In genomic region chr20:32116079-32116521, GRCh38 we compare ENCODE assay signal across 17 cellular contexts. TPM values are rescaled to one million over a fixed set of nuclear protein-coding genes. Genes with fewer than 3 reads are reported as not detected.
DNase-seq lines count a peak whose midpoint lies in the region; ATAC-seq and TF ChIP-seq lines count a peak whose summit lies in the region.
"Had no signal": no experiment of that assay in that cellular context is flagged by ENCODE, and none has a peak within 500 bp of the region (broad histone marks: within the 10 kb centered on the region; RNA-seq: fewer than 3 reads in every experiment).

No MANE protein-coding gene starts in this region.

- DNase-seq in activated CD8-positive, alpha-beta T cell treated with anti-CD3 and anti-CD28 coated beads for 36 hours: no peak
- no peak for DNase-seq in activated CD8-positive, alpha-beta T cell treated with anti-CD3 and anti-CD28 coated beads, Interleukin-2, amount 10 ng/mL, durations not matched to agents 7 days and 5 days
- DNase-seq in NCI-H524 treated with DMSO at 0.1 percent for 48 hours (lab: John Stamatoyannopoulos, UW): peak; percentile 91
- DNase-seq in fibroblast of peridontal ligament (ENCODE audit: extremely low read depth): peak; percentile 27
- no peak for DNase-seq in type B pancreatic cell (ENCODE audit: extremely low spot score, unreplicated experiment)
- no peak for DNase-seq in NCI-H1048 (lab: John Stamatoyannopoulos, UW)
- DNase-seq: activated effector memory CD4-positive, alpha-beta T cell treated with anti-CD3 and anti-CD28 coated beads, Interleukin-2, amount 50 U/mL, for 16 hours; anterior cingulate cortex; heart left ventricle; kidney; mesenchymal stem cell; NCI-H1930 had no signal

- H3K9me3 Mint-ChIP-seq in activated CD8-positive, alpha-beta T cell treated with anti-CD3 and anti-CD28 coated beads for 36 hours: no peaks in the 10 kb centered on the region
- no peaks in the 10 kb centered on the region for H3K9me3 Mint-ChIP-seq in activated CD8-positive, alpha-beta T cell treated with anti-CD3 and anti-CD28 coated beads, Interleukin-2, amount 10 ng/mL, durations not matched to agents 7 days and 5 days (ENCODE audit: insufficient read depth)
- H3K9me3 Mint-ChIP-seq in type B pancreatic cell: no peaks in the 10 kb centered on the region
- H3K9me3 Mint-ChIP-seq: natural killer cell treated with Interleukin-12 subunit alpha and Interleukin-12 subunit beta and Interleukin-15 and Interleukin-18, amount 100 ng/mL, for 72 hours had no signal

- peak overlapping the region; percentile 16 for H3K27ac Mint-ChIP-seq in activated CD8-positive, alpha-beta T cell treated with anti-CD3 and anti-CD28 coated beads for 36 hours
- no peak overlapping the region for H3K27ac Mint-ChIP-seq in activated CD8-positive, alpha-beta T cell treated with anti-CD3 and anti-CD28 coated beads, Interleukin-2, amount 10 ng/mL, durations not matched to agents 7 days and 5 days
- peak overlapping the region; percentile 45 for H3K27ac Mint-ChIP-seq in type B pancreatic cell
- H3K27ac Mint-ChIP-seq: natural killer cell treated with Interleukin-12 subunit alpha and Interleukin-12 subunit beta and Interleukin-15 and Interleukin-18, amount 100 ng/mL, for 72 hours had no signal

- intact Hi-C loops in activated CD8-positive, alpha-beta T cell treated with anti-CD3 and anti-CD28 coated beads for 36 hours (cut with micrococcal nuclease): no loop called here

- no peaks in the 10 kb centered on the region for H3K27me3 Mint-ChIP-seq in activated CD8-positive, alpha-beta T cell treated with anti-CD3 and anti-CD28 coated beads for 36 hours
- H3K27me3 Mint-ChIP-seq in activated CD8-positive, alpha-beta T cell treated with anti-CD3 and anti-CD28 coated beads, Interleukin-2, amount 10 ng/mL, durations not matched to agents 7 days and 5 days (ENCODE audit: low read depth): no peaks in the 10 kb centered on the region
- H3K27me3 Mint-ChIP-seq in type B pancreatic cell: no peaks in the 10 kb centered on the region
- H3K27me3 Mint-ChIP-seq: natural killer cell treated with Interleukin-12 subunit alpha and Interleukin-12 subunit beta and Interleukin-15 and Interleukin-18, amount 100 ng/mL, for 72 hours had no signal

- peaks cover 57% of the 10 kb centered on the region for H3K4me1 Mint-ChIP-seq in activated CD8-positive, alpha-beta T cell treated with anti-CD3 and anti-CD28 coated beads for 36 hours (ENCODE audit: low read depth)
- peaks cover 33% of the 10 kb centered on the region for H3K4me1 Mint-ChIP-seq in activated CD8-positive, alpha-beta T cell treated with anti-CD3 and anti-CD28 coated beads, Interleukin-2, amount 10 ng/mL, durations not matched to agents 7 days and 5 days (ENCODE audit: low read depth)
- H3K4me1 Mint-ChIP-seq in type B pancreatic cell (ENCODE audit: unreplicated experiment): peaks cover 58% of the 10 kb centered on the region

- POLR2A ChIA-PET in activated CD8-positive, alpha-beta T cell treated with anti-CD3 and anti-CD28 coated beads for 36 hours (lab: Charles Lee): interaction anchor here (0.6 to 1.6 kb wide), 4 partner anchors 8 to 242 kb away, joined by 3 to 5 read pairs (median 4); no protein-coding TSS in a partner anchor
- POLR2A ChIA-PET in activated CD8-positive, alpha-beta T cell treated with anti-CD3 and anti-CD28 coated beads, Interleukin-2, amount 10 ng/mL, durations not matched to agents 7 days and 5 days (lab: Charles Lee): no interaction called here

- H3K4me3 Mint-ChIP-seq in activated CD8-positive, alpha-beta T cell treated with anti-CD3 and anti-CD28 coated beads for 36 hours: no peak overlapping the region
- H3K4me3 Mint-ChIP-seq in activated CD8-positive, alpha-beta T cell treated with anti-CD3 and anti-CD28 coated beads, Interleukin-2, amount 10 ng/mL, durations not matched to agents 7 days and 5 days: no peak overlapping the region
- H3K4me3 Mint-ChIP-seq in type B pancreatic cell: peak overlapping the region; percentile 46
- H3K4me3 Mint-ChIP-seq: natural killer cell treated with Interleukin-12 subunit alpha and Interleukin-12 subunit beta and Interleukin-15 and Interleukin-18, amount 100 ng/mL, for 72 hours had no signal

- CTCF ChIA-PET in activated CD8-positive, alpha-beta T cell treated with anti-CD3 and anti-CD28 coated beads for 36 hours (lab: Charles Lee): interaction anchor here (0.9 to 1.2 kb wide), 2 partner anchors 85 to 166 kb away, joined by 3 to 4 read pairs; no protein-coding TSS in a partner anchor
- CTCF ChIA-PET in activated CD8-positive, alpha-beta T cell treated with anti-CD3 and anti-CD28 coated beads, Interleukin-2, amount 10 ng/mL, durations not matched to agents 7 days and 5 days (lab: Charles Lee): no interaction called here

- no peak for TF ChIP-seq CTCF in activated CD8-positive, alpha-beta T cell treated with anti-CD3 and anti-CD28 coated beads for 36 hours (IDR thresholded peaks at IDR 0.05)
- no peak for TF ChIP-seq CTCF in type B pancreatic cell (conservative IDR thresholded peaks at IDR 0.05)

- H3K36me3 Mint-ChIP-seq in activated CD8-positive, alpha-beta T cell treated with anti-CD3 and anti-CD28 coated beads for 36 hours (ENCODE audit: low read depth): peaks cover 24% of the 10 kb centered on the region
- peaks cover 11% of the 10 kb centered on the region for H3K36me3 Mint-ChIP-seq in activated CD8-positive, alpha-beta T cell treated with anti-CD3 and anti-CD28 coated beads, Interleukin-2, amount 10 ng/mL, durations not matched to agents 7 days and 5 days (ENCODE audit: low read depth)
- peaks cover 12% of the 10 kb centered on the region for H3K36me3 Mint-ChIP-seq in type B pancreatic cell

- no peak for ATAC-seq in activated CD8-positive, alpha-beta T cell treated with anti-CD3 and anti-CD28 coated beads for 36 hours
- ATAC-seq in activated CD8-positive, alpha-beta T cell treated with anti-CD3 and anti-CD28 coated beads, Interleukin-2, amount 10 ng/mL, durations not matched to agents 7 days and 5 days: no peak
- ATAC-seq in HG03159 (IDR thresholded peaks at IDR 0.05; ENCODE audit: unreplicated experiment): no peak
- no peak for ATAC-seq in GM21390 (IDR thresholded peaks at IDR 0.05; ENCODE audit: unreplicated experiment)
- ATAC-seq: GM12878; natural killer cell treated with Interleukin-12 subunit alpha and Interleukin-12 subunit beta and Interleukin-15 and Interleukin-18, amount 100 ng/mL, for 72 hours; Right ventricle myocardium inferior had no signal

RNA-seq across cellular contexts. Expression of gene TM9SF4, which starts 6.6 kb away (rescaled TPM):
- total RNA-seq in activated CD8-positive, alpha-beta T cell treated with anti-CD3 and anti-CD28 coated beads for 36 hours: 10 to 100 TPM; 36.5 to 39.5 TPM
- total RNA-seq in activated CD8-positive, alpha-beta T cell treated with anti-CD3 and anti-CD28 coated beads, Interleukin-2, amount 10 ng/mL, durations not matched to agents 7 days and 5 days: 10 to 100 TPM; 29.8 to 30.4 TPM
- 99.4 and 108 TPM in 2 replicates for total RNA-seq in type B pancreatic cell (ENCODE audit: low replicate concordance)

Comparison
In these comparisons a context has a peak if more than half of its experiments do, and no peak if none do; other contexts are left out.
1. DNase-seq: peak in NCI-H524 treated with DMSO at 0.1 percent for 48 hours (single experiment) and fibroblast of peridontal ligament (single experiment); none in activated CD8-positive, alpha-beta T cell treated with anti-CD3 and anti-CD28 coated beads for 36 hours (single experiment), activated CD8-positive, alpha-beta T cell treated with anti-CD3 and anti-CD28 coated beads, Interleukin-2, amount 10 ng/mL, durations not matched to agents 7 days and 5 days (single experiment), type B pancreatic cell (single experiment) and NCI-H1048 (single experiment).